ENCODE assay signal across 9 cellular contexts in the genomic region with DNA sequence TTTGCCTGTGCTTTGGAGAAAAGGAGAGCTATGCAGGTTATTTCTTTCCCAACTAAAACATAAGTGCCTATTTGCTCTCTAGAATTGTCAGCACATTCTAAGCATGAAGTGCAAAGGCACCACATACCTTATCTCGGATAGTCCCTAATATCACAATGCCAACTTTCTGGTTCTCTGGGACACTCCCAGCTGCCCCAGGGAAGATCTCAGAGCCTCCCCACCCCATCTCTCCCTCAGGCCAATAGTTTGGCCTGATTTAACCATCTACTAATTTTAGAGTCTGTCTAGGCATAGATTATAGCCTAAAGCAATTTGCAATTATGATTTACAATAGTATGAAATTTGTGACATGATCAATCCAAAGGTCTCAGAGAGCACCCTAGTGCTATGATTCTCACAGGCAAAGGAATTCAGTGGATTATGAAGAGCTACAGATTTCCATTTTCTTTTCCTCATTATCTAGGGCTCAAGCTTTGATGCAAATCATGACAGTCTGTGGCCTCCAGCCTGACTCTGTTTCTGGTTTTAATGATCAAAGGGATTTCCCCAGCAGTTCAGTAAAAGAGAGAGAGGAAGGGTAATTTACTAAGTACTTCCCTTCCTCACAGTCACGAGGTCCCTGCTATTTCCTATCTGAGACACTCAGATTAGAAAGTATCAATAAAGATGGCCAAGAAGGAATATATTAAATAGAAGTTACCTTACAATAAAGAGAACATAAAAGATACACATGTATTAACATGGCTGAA. TPM values are rescaled to one million over a fixed set of nuclear protein-coding genes. Genes with fewer than 3 reads are reported as not detected.
DNase-seq lines count a peak whose midpoint lies in the region; ATAC-seq and TF ChIP-seq lines count a peak whose summit lies in the region.
"Had no signal": no experiment of that assay in that cellular context is flagged by ENCODE, and none has a peak within 500 bp of the region (broad histone marks: within the 10 kb centered on the region; RNA-seq: fewer than 3 reads in every experiment).

No MANE protein-coding gene starts in this region.

- no peak overlapping the region for H3K4me3 Mint-ChIP-seq in progenitor cell of endocrine pancreas (ENCODE audit: low read depth)

- H3K27ac Mint-ChIP-seq in progenitor cell of endocrine pancreas = no peak overlapping the region

- H3K27ac ChIP-seq in KMS-11 = no peak overlapping the region
- H3K27ac ChIP-seq in mesendoderm (ENCODE audit: low read depth, low read length) = peak overlapping the region; percentile 7

- H3K27me3 Mint-ChIP-seq in progenitor cell of endocrine pancreas = peaks cover 6% of the 10 kb centered on the region

- no peak overlapping the region for H3K9ac ChIP-seq in KMS-11
- no peak overlapping the region for H3K9ac ChIP-seq in mesendoderm (ENCODE audit: low read length)

- peak overlapping the region; percentile 77 for H3K18ac ChIP-seq in mesendoderm (ENCODE audit: low read length)

- no peak for DNase-seq in mesendoderm
- no peak for DNase-seq in hypothalamus (lab: John Stamatoyannopoulos, UW)
- DNase-seq in G401 (ENCODE audit: low spot score) = no peak
- no peak for DNase-seq in midbrain (lab: John Stamatoyannopoulos, UW)
- no peak for DNase-seq in progenitor cell of endocrine pancreas (ENCODE audit: low spot score, unreplicated experiment)

- H4K8ac ChIP-seq in mesendoderm (ENCODE audit: low read depth, low read length) = no peak overlapping the region

- H3K9me3 Mint-ChIP-seq in progenitor cell of endocrine pancreas (ENCODE audit: low read depth) = no peaks in the 10 kb centered on the region

- H3K4me1 ChIP-seq in KMS-11 (ENCODE audit: low read depth, poor library complexity, severe bottlenecking) = peaks cover 73% of the 10 kb centered on the region
- H3K4me1 ChIP-seq in mesendoderm (ENCODE audit: control insufficient read depth, low read depth, low read length) = peaks cover 5% of the 10 kb centered on the region

- H3K36me3 ChIP-seq in KMS-11 (ENCODE audit: insufficient read depth) (no peaks in the 10 kb centered on the region), mesendoderm (ENCODE audit: control insufficient read depth, insufficient read depth, low read length) (no peaks in the 10 kb centered on the region)

- H2BK15ac ChIP-seq in mesendoderm (replicated peaks; ENCODE audit: low read depth) = no peak overlapping the region

- H2AFZ ChIP-seq in KMS-11 (ENCODE audit: low read depth) = no peak overlapping the region

- peak overlapping the region; percentile 78 for H2BK120ac ChIP-seq in mesendoderm (ENCODE audit: low read depth, low read length)

- H3K27me3 ChIP-seq in KMS-11 (ENCODE audit: insufficient read depth, low read depth) = no peaks in the 10 kb centered on the region
- no peaks in the 10 kb centered on the region for H3K27me3 ChIP-seq in mesendoderm (ENCODE audit: insufficient read depth, low read length, poor library complexity)

- no peaks in the 10 kb centered on the region for H3K79me2 ChIP-seq in KMS-11 (ENCODE audit: insufficient read depth, low read depth)
- H3K79me2 ChIP-seq in mesendoderm (ENCODE audit: control insufficient read depth, insufficient read depth, low read length) = no peaks in the 10 kb centered on the region

- no peak overlapping the region for H2BK5ac ChIP-seq in mesendoderm (ENCODE audit: low read length)

- TF ChIP-seq CTCF in KMS-11 (conservative IDR thresholded peaks at IDR 0.05; ENCODE audit: low read depth, low read length) = no peak
- no peak for TF ChIP-seq CTCF in progenitor cell of endocrine pancreas (IDR thresholded peaks at IDR 0.05; ENCODE audit: unreplicated experiment)

- H3K36me3 Mint-ChIP-seq in progenitor cell of endocrine pancreas (ENCODE audit: insufficient read depth) = no peaks in the 10 kb centered on the region

- H2AK5ac ChIP-seq in mesendoderm (ENCODE audit: low read length) = no peak overlapping the region

- no peak overlapping the region for H4K5ac ChIP-seq in mesendoderm (ENCODE audit: low read length)

- H3K23ac ChIP-seq in mesendoderm (ENCODE audit: low read length) = no peak overlapping the region

- ATAC-seq in GM18868 (IDR thresholded peaks at IDR 0.05; ENCODE audit: unreplicated experiment) = peak; percentile 82
- ATAC-seq in GM21786 (IDR thresholded peaks at IDR 0.05; ENCODE audit: unreplicated experiment) = peak; percentile 84

- H3K4ac ChIP-seq in mesendoderm (ENCODE audit: low read depth, low read length) = peak overlapping the region; percentile 50

- peaks cover 7% of the 10 kb centered on the region for H3K4me1 Mint-ChIP-seq in progenitor cell of endocrine pancreas (ENCODE audit: low read depth)

- no peak overlapping the region for H3K4me3 ChIP-seq in KMS-11 (IDR thresholded peaks at IDR 0.05; ENCODE audit: insufficient read depth, low read depth, low read length)
- H3K4me3 ChIP-seq in mesendoderm (ENCODE audit: low read length) = no peak overlapping the region

- H3K79me1 ChIP-seq in mesendoderm (ENCODE audit: low read length) = no peaks in the 10 kb centered on the region

- in situ Hi-C loops in G401 (cut with HindIII; ENCODE audit: low sequenced_read_pairs) = no loop called here

- H3K4me2 ChIP-seq in KMS-11 (peak overlapping the region; percentile 1; the same call in 1 of the 2 replicates), mesendoderm (ENCODE audit: low read length) (no peak overlapping the region)

- no peak overlapping the region for H3K56ac ChIP-seq in mesendoderm (ENCODE audit: low read length)

- H4K20me1 ChIP-seq in KMS-11 (ENCODE audit: insufficient read depth) = no peaks in the 10 kb centered on the region

- no CpG with 5 or more reads among the region's 2 CpGs for WGBS in mesendoderm (ENCODE audit: extremely low coverage, insufficient coverage, low lambda C conversion rate)

RNA-seq across cellular contexts. Expression of gene IL6, which starts 28.9 kb away (rescaled TPM):
- polyA plus RNA-seq in mesendoderm (2013, experiment 1 of 2) = 4.6 TPM
- 4.6 TPM for polyA plus RNA-seq in mesendoderm (2013, experiment 2 of 2)
- not detected in 2 replicates for total RNA-seq in G401 (2014; rRNA removed; shearing (Covaris generic))
- not detected in 2 replicates for total RNA-seq in progenitor cell of endocrine pancreas
- total RNA-seq: T-helper 2 cell treated with Interferon-gamma antibody and Interleukin-4, amounts not matched to agents 100 ng/mL and 5 ng/mL, for 36 hours had no signal
